Comparison of ENCODE assay signal across 20 cellular contexts in the genomic region with DNA sequence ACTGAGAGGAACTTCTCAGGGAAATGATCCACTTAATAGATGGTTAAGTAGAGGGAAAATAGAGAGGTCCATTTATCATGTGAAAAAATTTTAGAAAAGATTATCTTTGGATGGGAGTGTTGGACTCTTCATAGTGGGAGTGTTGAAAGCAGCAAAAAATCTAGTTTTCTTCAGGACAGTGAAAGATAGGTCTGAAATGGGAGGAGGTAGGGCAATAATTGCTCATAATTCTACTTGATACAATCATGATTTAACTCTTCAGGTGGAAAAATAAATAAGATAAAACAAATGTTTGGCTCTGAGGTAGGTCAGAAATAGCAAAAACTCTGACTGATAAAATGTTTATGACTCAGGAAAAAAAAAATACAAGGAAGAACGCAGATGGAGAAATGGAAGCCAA.
DNase-seq lines count a peak whose midpoint lies in the region; ATAC-seq and TF ChIP-seq lines count a peak whose summit lies in the region.
"Had no signal": no experiment of that assay in that cellular context is flagged by ENCODE, and none has a peak within 500 bp of the region (broad histone marks: within the 10 kb centered on the region; RNA-seq: fewer than 3 reads in every experiment).

No MANE protein-coding gene starts in this region.

- H3K4me3 Mint-ChIP-seq in endothelial cell (ENCODE audit: unreplicated experiment) = no peak overlapping the region
- H3K4me3 Mint-ChIP-seq in activated CD8-positive, alpha-beta memory T cell treated with anti-CD3 and anti-CD28 coated beads, Interleukin-2, amount 10 ng/mL, durations not matched to agents 7 days and 5 days = no peak overlapping the region
- H3K4me3 Mint-ChIP-seq: CD4-positive, alpha-beta memory T cell; HFFc6; neural crest cell had no signal

- H2AFZ ChIP-seq in neuronal stem cell (ENCODE audit: low read length) = peak overlapping the region; percentile 58

- no peak overlapping the region for H3K4ac ChIP-seq in neuronal stem cell (ENCODE audit: low read length)

- H2BK120ac ChIP-seq in neuronal stem cell (ENCODE audit: low read depth, low read length) = no peak overlapping the region

- DNase-seq in ascending aorta (ENCODE audit: low spot score in 2 of 2) (no peak), endothelial cell (ENCODE audit: low spot score) (no peak), neuronal stem cell (ENCODE audit: low spot score) (no peak), tibial artery (no peak), NCI-H1694 (lab: John Stamatoyannopoulos, UW) (no peak), head of caudate nucleus (no peak), SIG-M5 (lab: John Stamatoyannopoulos, UW) (no peak)
- no peak for DNase-seq in activated CD8-positive, alpha-beta memory T cell treated with anti-CD3 and anti-CD28 coated beads, Interleukin-2, amount 10 ng/mL, durations not matched to agents 7 days and 5 days
- DNase-seq: activated CD4-positive, CD25-positive, alpha-beta regulatory T cell treated with anti-CD3 and anti-CD28 coated beads, Interleukin-2, amount 50 U/mL, for 72 hours; activated naive CD4-positive, alpha-beta T cell treated with anti-CD3 and anti-CD28 coated beads, Interleukin-2, amount 50 U/mL, for 16 hours; CD4-positive, alpha-beta memory T cell; HFFc6; NCI-H1092 treated with DMSO at 0.1 percent for 48 hours; NCI-H2029 treated with DMSO at 0.1 percent for 48 hours; NCI-H510A; stimulated activated CD4-positive, alpha-beta T cell treated with anti-CD3 and anti-CD28 coated beads, Interleukin-12 subunit alpha, Interleukin-12 subunit beta, amount 100 ng/mL, for 4 hours had no signal

- H3K27ac ChIP-seq in ascending aorta = peak overlapping the region; percentile 82 to 88
- H3K27ac ChIP-seq in neuronal stem cell (replicated peaks; ENCODE audit: low read length) = no peak overlapping the region
- H3K27ac ChIP-seq in tibial artery = peak overlapping the region; percentile 77 to 79
- H3K27ac ChIP-seq: epithelial cell of prostate, foreskin keratinocyte had no signal

- no peaks in the 10 kb centered on the region for H3K79me1 ChIP-seq in neuronal stem cell (ENCODE audit: low read depth, low read length)

- H3K4me2 ChIP-seq in neuronal stem cell (ENCODE audit: insufficient read depth, low read length, poor library complexity, severe bottlenecking) = no peak overlapping the region

- no peak for ATAC-seq in activated CD8-positive, alpha-beta memory T cell treated with anti-CD3 and anti-CD28 coated beads, Interleukin-2, amount 10 ng/mL, durations not matched to agents 7 days and 5 days
- ATAC-seq: foreskin keratinocyte had no signal

- H3K27me3 Mint-ChIP-seq in endothelial cell (ENCODE audit: unreplicated experiment) = no peaks in the 10 kb centered on the region
- peaks cover 25% of the 10 kb centered on the region for H3K27me3 Mint-ChIP-seq in activated CD8-positive, alpha-beta memory T cell treated with anti-CD3 and anti-CD28 coated beads, Interleukin-2, amount 10 ng/mL, durations not matched to agents 7 days and 5 days

- no peaks in the 10 kb centered on the region for H3K36me3 Mint-ChIP-seq in endothelial cell (ENCODE audit: low read depth, unreplicated experiment)
- H3K36me3 Mint-ChIP-seq in activated CD8-positive, alpha-beta memory T cell treated with anti-CD3 and anti-CD28 coated beads, Interleukin-2, amount 10 ng/mL, durations not matched to agents 7 days and 5 days = no peaks in the 10 kb centered on the region
- H3K36me3 Mint-ChIP-seq: CD4-positive, alpha-beta memory T cell had no signal

- peaks cover 31% of the 10 kb centered on the region for H3K4me1 Mint-ChIP-seq in endothelial cell (ENCODE audit: unreplicated experiment)
- H3K4me1 Mint-ChIP-seq in activated CD8-positive, alpha-beta memory T cell treated with anti-CD3 and anti-CD28 coated beads, Interleukin-2, amount 10 ng/mL, durations not matched to agents 7 days and 5 days = no peaks in the 10 kb centered on the region
- H3K4me1 Mint-ChIP-seq: CD4-positive, alpha-beta memory T cell; neural crest cell had no signal

- no peak overlapping the region for H3K4me3 ChIP-seq in ascending aorta
- H3K4me3 ChIP-seq in neuronal stem cell (ENCODE audit: low read length in 2 of 2) = no peak overlapping the region
- peak overlapping the region in 1 of 2 donors; percentile 3 for H3K4me3 ChIP-seq in tibial artery
- H3K4me3 ChIP-seq: body of pancreas had no signal

- H3K9ac ChIP-seq in neuronal stem cell (ENCODE audit: low read depth, low read length, poor library complexity) = no peak overlapping the region

- H4K8ac ChIP-seq in neuronal stem cell (ENCODE audit: low read depth, low read length) = no peak overlapping the region

- intact Hi-C loops in ascending aorta (cut with DNase I) (loop anchor here (2.0 to 10.0 kb wide), 9 partner anchors 33 to 1411 kb away; partner anchors contain the start of genes CDIN1, DPH6 and MEIS2), tibial artery (cut with DNase I; ENCODE audit: low total_unique reads) (no loop called here), head of caudate nucleus (cut with DNase I) (no loop called here)

- H3K9me3 Mint-ChIP-seq in endothelial cell (ENCODE audit: unreplicated experiment) = no peaks in the 10 kb centered on the region
- no peaks in the 10 kb centered on the region for H3K9me3 Mint-ChIP-seq in activated CD8-positive, alpha-beta memory T cell treated with anti-CD3 and anti-CD28 coated beads, Interleukin-2, amount 10 ng/mL, durations not matched to agents 7 days and 5 days (ENCODE audit: low read depth)
- H3K9me3 Mint-ChIP-seq: CD4-positive, alpha-beta memory T cell; HFFc6; neural crest cell had no signal

- no CpG with 5 or more reads among the region's 1 CpG for WGBS in neuronal stem cell (ENCODE audit: extremely low coverage in 2 of 2, insufficient read length in 2 of 2, insufficient replicate concordance in 1 of 2), 2 donors

- H4K91ac ChIP-seq in neuronal stem cell (ENCODE audit: low read depth, low read length, poor library complexity) = no peak overlapping the region

- H3K14ac ChIP-seq in neuronal stem cell (ENCODE audit: low read length) = no peak overlapping the region

- no peak overlapping the region for H2BK5ac ChIP-seq in neuronal stem cell (ENCODE audit: low read length)

- H3K4me1 ChIP-seq in ascending aorta (peaks cover 9 to 34% of the 10 kb centered on the region in 2 donors), neuronal stem cell (ENCODE audit: control insufficient read depth in 2 of 2, insufficient read depth in 1 of 2, low read depth in 1 of 2, low read length in 2 of 2) (peaks cover 0 to 13% of the 10 kb centered on the region in 2 donors), tibial artery (peaks cover 0 to 47% (median 24%) of the 10 kb centered on the region in 4 donors)

- H3K27ac Mint-ChIP-seq in endothelial cell (ENCODE audit: unreplicated experiment) = peak overlapping the region; percentile 86
- H3K27ac Mint-ChIP-seq in activated CD8-positive, alpha-beta memory T cell treated with anti-CD3 and anti-CD28 coated beads, Interleukin-2, amount 10 ng/mL, durations not matched to agents 7 days and 5 days = no peak overlapping the region
- H3K27ac Mint-ChIP-seq: CD4-positive, alpha-beta memory T cell; HFFc6 had no signal

- no peak overlapping the region for H2BK12ac ChIP-seq in neuronal stem cell (ENCODE audit: low read length)

- CTCF ChIA-PET in activated CD8-positive, alpha-beta memory T cell treated with anti-CD3 and anti-CD28 coated beads, Interleukin-2, amount 10 ng/mL, durations not matched to agents 7 days and 5 days (lab: Charles Lee) = no interaction called here

- no peak for TF ChIP-seq CTCF in ascending aorta (IDR thresholded peaks at IDR 0.05)
- TF ChIP-seq CTCF in endothelial cell (IDR thresholded peaks at IDR 0.05; ENCODE audit: unreplicated experiment) = no peak
- TF ChIP-seq CTCF in tibial artery (IDR thresholded peaks at IDR 0.05) = no peak

- H3K36me3 ChIP-seq in ascending aorta = no peaks in the 10 kb centered on the region
- no peaks in the 10 kb centered on the region for H3K36me3 ChIP-seq in neuronal stem cell (replicated peaks in 1 of 2; ENCODE audit: control insufficient read depth in 2 of 2, insufficient read depth in 2 of 2, low read length in 2 of 2)
- no peaks in the 10 kb centered on the region for H3K36me3 ChIP-seq in tibial artery

- no peak overlapping the region for H2BK15ac ChIP-seq in neuronal stem cell (ENCODE audit: low read length)

- H3K27me3 ChIP-seq in ascending aorta = no peaks in the 10 kb centered on the region
- H3K27me3 ChIP-seq in neuronal stem cell (ENCODE audit: control insufficient read depth in 3 of 3, insufficient read depth in 3 of 3, low read depth in 1 of 3, low read length in 3 of 3) = no peaks in the 10 kb centered on the region
- no peaks in the 10 kb centered on the region for H3K27me3 ChIP-seq in tibial artery
- H3K27me3 ChIP-seq: body of pancreas, foreskin keratinocyte had no signal

- H3K9me3 ChIP-seq in ascending aorta = no peaks in the 10 kb centered on the region
- H3K9me3 ChIP-seq in neuronal stem cell (replicated peaks in 1 of 2; ENCODE audit: control insufficient read depth in 2 of 2, insufficient read depth in 1 of 2, low read depth in 1 of 2, low read length in 2 of 2) = no peaks in the 10 kb centered on the region
- no peaks in the 10 kb centered on the region for H3K9me3 ChIP-seq in tibial artery
- H3K9me3 ChIP-seq: body of pancreas had no signal

- no peak overlapping the region for H2AK5ac ChIP-seq in neuronal stem cell (ENCODE audit: low read depth, low read length)

- H3K23ac ChIP-seq in neuronal stem cell (ENCODE audit: low read depth, low read length, poor library complexity) = no peak overlapping the region

- no peak overlapping the region for H3K18ac ChIP-seq in neuronal stem cell (ENCODE audit: low read length)
